8 cellular contexts compared by ENCODE assay signal in genomic region chr7:129199406-129199805, GRCh38. TPM values are rescaled to one million over a fixed set of nuclear protein-coding genes. Genes with fewer than 3 reads are reported as not detected.
"Had no signal": no experiment of that assay in that cellular context is flagged by ENCODE, and none has a peak within 500 bp of the region (broad histone marks: within the 10 kb centered on the region; RNA-seq: fewer than 3 reads in every experiment).

No MANE protein-coding gene starts in this region.

- H3K4me2 ChIP-seq: KMS-11 had no signal

- H3K4me3 Mint-ChIP-seq: IgD-negative memory B cell had no signal

- H3K27ac Mint-ChIP-seq: IgD-negative memory B cell had no signal

- DNase-seq: IMR-90, KBM-7, KG1 had no signal

- H3K9ac ChIP-seq: KMS-11 had no signal

- H3K36me3 Mint-ChIP-seq: IgD-negative memory B cell had no signal

- FAIRE-seq: HTR-8/SVneo had no signal

- H3K9me3 Mint-ChIP-seq: IgD-negative memory B cell had no signal

- H3K27me3 Mint-ChIP-seq: IgD-negative memory B cell had no signal

- H3K27ac ChIP-seq: HL-60, KMS-11 had no signal

RNA-seq across cellular contexts. Expression of gene SMO, which starts 11.0 kb away (rescaled TPM):
- total RNA-seq: HT-29 had no signal
